Comparison of ENCODE assay signal across 14 cellular contexts in the genomic region with DNA sequence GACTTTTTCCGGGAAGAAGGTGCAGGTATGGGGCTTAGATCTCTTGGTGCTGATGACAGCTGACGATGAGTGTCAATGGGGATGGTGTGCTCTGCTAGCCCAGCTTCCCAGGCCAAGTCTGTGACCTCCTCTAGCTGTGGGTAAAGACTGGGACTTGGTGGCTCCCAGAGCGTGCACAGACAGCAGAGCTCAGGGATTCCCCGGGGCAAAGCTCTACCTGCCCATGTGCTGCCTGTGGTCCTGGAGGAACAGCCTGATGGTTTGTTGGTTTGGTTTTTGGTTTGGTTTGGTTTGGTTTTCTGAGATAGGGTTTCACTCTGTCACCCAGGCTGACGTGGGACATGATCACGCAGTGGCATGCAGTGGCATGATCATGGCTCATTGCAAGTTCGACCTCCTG. TPM values are rescaled to one million over a fixed set of nuclear protein-coding genes. Genes with fewer than 3 reads are reported as not detected.
"Had no signal": no experiment of that assay in that cellular context is flagged by ENCODE, and none has a peak within 500 bp of the region (broad histone marks: within the 10 kb centered on the region; RNA-seq: fewer than 3 reads in every experiment).

No MANE protein-coding gene starts in this region.

- H3K4me3 ChIP-seq: breast epithelium, esophagus squamous epithelium, left lung, SJSA1 had no signal

- H3K36me3 ChIP-seq: breast epithelium, esophagus squamous epithelium, left lung, SJSA1 had no signal

- H3K27me3 ChIP-seq: breast epithelium had no signal

- DNase-seq: activated CD4-positive, alpha-beta T cell treated with anti-CD3 and anti-CD28 coated beads for 1 hour; activated gamma-delta T cell treated with Interleukin-2 at 50 U/mL for 16 hours; esophagus squamous epithelium; foreskin fibroblast; left lung; mesenchymal stem cell; small intestine; substantia nigra; T-helper 9 cell; trophoblast cell had no signal

- H3K4me3 Mint-ChIP-seq: stimulated activated effector memory CD8-positive, alpha-beta T cell treated with anti-CD3 and anti-CD28 coated beads, Interleukin-12 subunit alpha, Interleukin-12 subunit beta, amount 100 ng/mL, for 72 hours had no signal

- H3K27ac ChIP-seq: breast epithelium, esophagus squamous epithelium, left lung, SJSA1 had no signal

- H3K4me1 ChIP-seq: breast epithelium, esophagus squamous epithelium, left lung, SJSA1 had no signal

- H3K9me3 ChIP-seq: breast epithelium, esophagus squamous epithelium, left lung, SJSA1 had no signal

- H3K27ac Mint-ChIP-seq: stimulated activated effector memory CD8-positive, alpha-beta T cell treated with anti-CD3 and anti-CD28 coated beads, Interleukin-12 subunit alpha, Interleukin-12 subunit beta, amount 100 ng/mL, for 72 hours had no signal

- ATAC-seq: left lung; stimulated activated effector memory CD8-positive, alpha-beta T cell treated with anti-CD3 and anti-CD28 coated beads, Interleukin-12 subunit alpha, Interleukin-12 subunit beta, amount 100 ng/mL, for 72 hours had no signal

- H3K36me3 Mint-ChIP-seq: stimulated activated effector memory CD8-positive, alpha-beta T cell treated with anti-CD3 and anti-CD28 coated beads, Interleukin-12 subunit alpha, Interleukin-12 subunit beta, amount 100 ng/mL, for 72 hours had no signal

- H3K9me3 Mint-ChIP-seq: stimulated activated effector memory CD8-positive, alpha-beta T cell treated with anti-CD3 and anti-CD28 coated beads, Interleukin-12 subunit alpha, Interleukin-12 subunit beta, amount 100 ng/mL, for 72 hours had no signal

RNA-seq across cellular contexts. Expression of a gene that starts 19.2 kb away (rescaled TPM):
- total RNA-seq: activated CD8-positive, alpha-beta memory T cell treated with anti-CD3 and anti-CD28 coated beads for 36 hours; SJSA1 had no signal

RNA-seq across cellular contexts. Expression of a gene that starts 23.5 kb away (rescaled TPM):
- total RNA-seq: activated CD8-positive, alpha-beta memory T cell treated with anti-CD3 and anti-CD28 coated beads for 36 hours; SJSA1 had no signal

RNA-seq across cellular contexts. Expression of a gene that starts 54.5 kb away (rescaled TPM):
- total RNA-seq: activated CD8-positive, alpha-beta memory T cell treated with anti-CD3 and anti-CD28 coated beads for 36 hours; SJSA1 had no signal
